27 cellular contexts compared by ENCODE assay signal in genomic region chr3:195579281-195579680, GRCh38. TPM values are rescaled to one million over a fixed set of nuclear protein-coding genes. Genes with fewer than 3 reads are reported as not detected.
"Had no signal": no experiment of that assay in that cellular context is flagged by ENCODE, and none has a peak within 500 bp of the region (broad histone marks: within the 10 kb centered on the region; RNA-seq: fewer than 3 reads in every experiment).

No MANE protein-coding gene starts in this region.

- H3K36me3 ChIP-seq: adrenal gland, SJSA1 had no signal

- H3K27me3 Mint-ChIP-seq: activated CD8-positive, alpha-beta T cell treated with anti-CD3 and anti-CD28 coated beads for 36 hours; central memory CD8-positive, alpha-beta T cell had no signal

- H3K9me3 Mint-ChIP-seq: activated CD8-positive, alpha-beta T cell treated with anti-CD3 and anti-CD28 coated beads for 36 hours; activated naive CD8-positive, alpha-beta T cell treated with anti-CD3 and anti-CD28 coated beads, Interleukin-2, amount 10 ng/mL, durations not matched to agents 7 days and 5 days; activated T-cell treated with anti-CD3 and anti-CD28 coated beads, Interleukin-2, amount 50 U/mL, for 72 hours; activated T-helper 2 cell treated with anti-CD3 and anti-CD28 coated beads, Interferon-gamma antibody, Interleukin-2, Interleukin-4, amounts not matched to agents 10 μg/mL and 5 μg/mL and 100 μg/mL, durations not matched to agents 14 hours and 24 hours and 36 hours; central memory CD8-positive, alpha-beta T cell; T-helper 1 cell treated with Interleukin-12 subunit alpha and Interleukin-12 subunit beta and Interleukin-4 antibody, amounts not matched to agents 30 μg/mL and 1 μg/mL, for 36 hours had no signal

- H3K4me3 Mint-ChIP-seq: activated CD8-positive, alpha-beta T cell treated with anti-CD3 and anti-CD28 coated beads for 36 hours; activated naive CD8-positive, alpha-beta T cell treated with anti-CD3 and anti-CD28 coated beads, Interleukin-2, amount 10 ng/mL, durations not matched to agents 7 days and 5 days; activated T-cell treated with anti-CD3 and anti-CD28 coated beads, Interleukin-2, amount 50 U/mL, for 72 hours; central memory CD8-positive, alpha-beta T cell; T-helper 1 cell treated with Interleukin-12 subunit alpha and Interleukin-12 subunit beta and Interleukin-4 antibody, amounts not matched to agents 30 μg/mL and 1 μg/mL, for 36 hours had no signal

- H3K27me3 ChIP-seq: adrenal gland, SJSA1 had no signal

- ATAC-seq: activated CD4-positive, CD25-positive, alpha-beta regulatory T cell treated with anti-CD3 and anti-CD28 coated beads, Interleukin-2, amount 50 U/mL, for 24 hours; activated CD8-positive, alpha-beta T cell treated with anti-CD3 and anti-CD28 coated beads for 36 hours; activated T-cell treated with anti-CD3 and anti-CD28 coated beads, Interleukin-2, amount 50 U/mL, for 72 hours; K562; SK-N-SH treated with all-trans-retinoic acid at 6 μM for 48 hours had no signal

- H3K4me1 ChIP-seq: adrenal gland, SJSA1 had no signal

- H3K4me1 Mint-ChIP-seq: central memory CD8-positive, alpha-beta T cell had no signal

- H3K27ac Mint-ChIP-seq: activated CD8-positive, alpha-beta T cell treated with anti-CD3 and anti-CD28 coated beads for 36 hours; activated naive CD8-positive, alpha-beta T cell treated with anti-CD3 and anti-CD28 coated beads, Interleukin-2, amount 10 ng/mL, durations not matched to agents 7 days and 5 days; activated T-helper 2 cell treated with anti-CD3 and anti-CD28 coated beads, Interferon-gamma antibody, Interleukin-2, Interleukin-4, amounts not matched to agents 10 μg/mL and 5 μg/mL and 100 μg/mL, durations not matched to agents 14 hours and 24 hours and 36 hours; T-helper 1 cell treated with Interleukin-12 subunit alpha and Interleukin-12 subunit beta and Interleukin-4 antibody, amounts not matched to agents 30 μg/mL and 1 μg/mL, for 36 hours had no signal

- H3K4me3 ChIP-seq: adrenal gland, K562, SJSA1 had no signal

- H3K36me3 Mint-ChIP-seq: activated naive CD8-positive, alpha-beta T cell treated with anti-CD3 and anti-CD28 coated beads, Interleukin-2, amount 10 ng/mL, durations not matched to agents 7 days and 5 days had no signal

- H3K9me3 ChIP-seq: adrenal gland, SJSA1 had no signal

- H3K27ac ChIP-seq: adrenal gland, SJSA1 had no signal

- DNase-seq: activated CD4-positive, alpha-beta T cell treated with anti-CD3 and anti-CD28 coated beads for 4 hours; activated CD8-positive, alpha-beta memory T cell treated with anti-CD3 and anti-CD28 coated beads, Interleukin-2, amount 50 U/mL, for 4 hours; activated CD8-positive, alpha-beta T cell treated with anti-CD3 and anti-CD28 coated beads for 36 hours; activated naive CD4-positive, alpha-beta T cell treated with anti-CD3 and anti-CD28 coated beads, Interleukin-2, amount 50 U/mL, for 16 hours; activated naive CD8-positive, alpha-beta T cell treated with anti-CD3 and anti-CD28 coated beads, Interleukin-2, amount 10 ng/mL, durations not matched to agents 7 days and 5 days; activated T-cell treated with anti-CD3 and anti-CD28 coated beads, Interleukin-2, amount 50 U/mL, for 72 hours; adrenal gland; aorta; Karpas-422; NCI-H1105 treated with DMSO at 0.1 percent for 48 hours; NCI-H1436 treated with DMSO at 0.1 percent for 48 hours; NCI-H187 treated with DMSO at 0.1 percent for 48 hours; NCI-H2081 treated with DMSO at 0.1 percent for 48 hours; NCI-H345; NCI-H510A; NCI-H526 treated with DMSO at 0.1 percent for 48 hours; NCI-H82; Right ventricle myocardium superior; RPMI8226 had no signal

RNA-seq across cellular contexts. Expression of gene APOD, which starts 4.5 kb away (rescaled TPM):
- total RNA-seq: activated CD8-positive, alpha-beta T cell treated with anti-CD3 and anti-CD28 coated beads for 36 hours; activated naive CD8-positive, alpha-beta T cell treated with anti-CD3 and anti-CD28 coated beads, Interleukin-2, amount 10 ng/mL, durations not matched to agents 7 days and 5 days; OCI-LY7; SJSA1 had no signal
